In genomic region chr17:73293480-73293911, GRCh38 we compare ENCODE assay signal across 10 cellular contexts. TPM values are rescaled to one million over a fixed set of nuclear protein-coding genes. Genes with fewer than 3 reads are reported as not detected.
DNase-seq lines count a peak whose midpoint lies in the region; ATAC-seq and TF ChIP-seq lines count a peak whose summit lies in the region.
"Had no signal": no experiment of that assay in that cellular context is flagged by ENCODE, and none has a peak within 500 bp of the region (broad histone marks: within the 10 kb centered on the region; RNA-seq: fewer than 3 reads in every experiment).

No MANE protein-coding gene starts in this region.

- no peak for TF ChIP-seq CTCF in suprapubic skin (IDR thresholded peaks at IDR 0.05)

- peak; percentile 30 for DNase-seq in HT1080 (ENCODE audit: low read depth)
- peak; percentile 63 for DNase-seq in cerebellar cortex (ENCODE audit: low spot score)
- no peak for DNase-seq in suprapubic skin (ENCODE audit: low spot score in 2 of 2)
- no peak for DNase-seq in DMS53 (lab: John Stamatoyannopoulos, UW)
- DNase-seq: NCI-H146 had no signal

- no peaks in the 10 kb centered on the region for H3K27me3 ChIP-seq in layer of hippocampus (ENCODE audit: control insufficient read depth, insufficient read depth, low read length)
- no peaks in the 10 kb centered on the region for H3K27me3 ChIP-seq in suprapubic skin

- no peak for ATAC-seq in GM21447 (IDR thresholded peaks at IDR 0.05; ENCODE audit: unreplicated experiment)
- ATAC-seq in HG03139 (IDR thresholded peaks at IDR 0.05; ENCODE audit: unreplicated experiment) = no peak
- ATAC-seq in GM18870 (IDR thresholded peaks at IDR 0.05; ENCODE audit: unreplicated experiment) = no peak

- H3K4me3 ChIP-seq in suprapubic skin = no peak overlapping the region

- no peaks in the 10 kb centered on the region for H3K36me3 ChIP-seq in suprapubic skin

- 54% methylated on average over 9 of the region's 9 CpGs for WGBS in suprapubic skin

- no peak for TF ChIP-seq POLR2A in suprapubic skin (IDR thresholded peaks at IDR 0.05)

- H3K4me1 ChIP-seq in suprapubic skin = peaks cover 80% of the 10 kb centered on the region

- TF ChIP-seq EP300 in suprapubic skin (IDR thresholded peaks at IDR 0.05) = no peak

- H3K27ac ChIP-seq in layer of hippocampus (ENCODE audit: low read depth, low read length) = peak overlapping the region; percentile 60
- peak overlapping the region; percentile 89 for H3K27ac ChIP-seq in suprapubic skin

- no peaks in the 10 kb centered on the region for H3K9me3 ChIP-seq in suprapubic skin

RNA-seq across cellular contexts. Expression of gene CDC42EP4, which starts 18.3 kb away (rescaled TPM):
- total RNA-seq in HT1080 (2014; rRNA removed; shearing (Covaris generic)) = 27.2 and 37.0 TPM in 2 replicates
- polyA plus RNA-seq in HT1080 (2015; cell fraction: cytosol; rRNA removed) = 29.5 and 32.4 TPM in 2 replicates
- 14.0 and 16.8 TPM in 2 replicates for polyA plus RNA-seq in HT1080 (2015; cell fraction: nucleus; rRNA removed)
- 10 to 100 TPM; 60.0 to 86.8 (median 81.5) TPM for total RNA-seq in suprapubic skin

RNA-seq across cellular contexts. Expression of gene CPSF4L, which starts 31.8 kb away (rescaled TPM):
- total RNA-seq in HT1080 (2014; rRNA removed; shearing (Covaris generic)) = not detected in 2 replicates
- polyA plus RNA-seq in HT1080 (2015; cell fraction: cytosol; rRNA removed) = not detected in 2 replicates
- polyA plus RNA-seq in HT1080 (2015; cell fraction: nucleus; rRNA removed) = not detected in 2 replicates
- total RNA-seq in suprapubic skin = not detected
- total RNA-seq: dermis microvascular lymphatic vessel endothelial cell had no signal

Comparison
In these comparisons a context has a peak if more than half of its experiments do, and no peak if none do; other contexts are left out.
1. DNase-seq: peak in HT1080 (single experiment) and cerebellar cortex (single experiment); none in suprapubic skin (0 of 2) and DMS53 (single experiment).